8 cellular contexts compared by ENCODE assay signal in the genomic region with DNA sequence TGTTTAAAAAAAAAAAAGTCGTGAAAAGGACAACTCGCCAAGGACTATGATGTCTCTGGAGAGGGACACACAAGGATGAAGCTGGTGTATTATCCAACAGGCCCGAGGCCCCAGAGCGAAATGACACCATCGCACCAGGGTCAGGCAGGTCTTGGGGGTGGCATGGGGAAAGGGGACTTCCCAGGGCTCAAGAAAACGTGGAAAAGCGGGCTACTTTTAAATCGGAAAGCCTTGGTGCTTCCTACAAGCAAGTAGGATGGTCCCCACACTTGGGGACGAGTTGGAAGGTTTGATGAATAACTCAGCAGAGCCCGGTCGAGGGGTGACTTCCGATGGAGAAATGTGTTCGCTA. TPM values are rescaled to one million over a fixed set of nuclear protein-coding genes. Genes with fewer than 3 reads are reported as not detected.
DNase-seq lines count a peak whose midpoint lies in the region; ATAC-seq, FAIRE-seq and TF ChIP-seq lines count a peak whose summit lies in the region.

No MANE protein-coding gene starts in this region.

- H3K4me3 ChIP-seq in DND-41 (ENCODE audit: low read depth in 1 of 2, low read length in 2 of 2) (peak overlapping the region; percentile 65 to 97), right atrium auricular region (peak overlapping the region; percentile 66 to 77), skeletal muscle cell (ENCODE audit: low read depth, low read length) (peak overlapping the region; percentile 88)

- H3K27ac ChIP-seq in DND-41 (ENCODE audit: low read length) (peak overlapping the region; percentile 81), right atrium auricular region (peak overlapping the region; percentile 77 to 89)

- H3K36me3 ChIP-seq in DND-41 (ENCODE audit: insufficient read depth, low read length) (peaks cover 37% of the 10 kb centered on the region), right atrium auricular region (peaks cover 26% of the 10 kb centered on the region)

- H3K4me1 Mint-ChIP-seq in activated CD8-positive, alpha-beta T cell treated with anti-CD3 and anti-CD28 coated beads for 36 hours (ENCODE audit: low read depth): peaks cover 59% of the 10 kb centered on the region

- TF ChIP-seq CTCF in DND-41 (IDR thresholded peaks at IDR 0.05; ENCODE audit: borderline replicate concordance, extremely low read depth, low read length, poor library complexity, severe bottlenecking): no peak
- TF ChIP-seq CTCF in activated CD8-positive, alpha-beta T cell treated with anti-CD3 and anti-CD28 coated beads for 36 hours (IDR thresholded peaks at IDR 0.05): no peak
- no peak for TF ChIP-seq CTCF in right atrium auricular region (IDR thresholded peaks at IDR 0.05)
- no peak for TF ChIP-seq CTCF in D721Med (IDR thresholded peaks at IDR 0.05; ENCODE audit: insufficient read depth, missing control alignments)

- CTCF ChIA-PET in activated CD8-positive, alpha-beta T cell treated with anti-CD3 and anti-CD28 coated beads for 36 hours (lab: Charles Lee): interaction anchor here (0.9 to 1.6 kb wide), 2 partner anchors 16 to 97 kb away, joined by 3 to 4 read pairs; partner anchors contain the start of genes EXOC8 and SPRTN

- intact Hi-C loops in activated CD8-positive, alpha-beta T cell treated with anti-CD3 and anti-CD28 coated beads for 36 hours (cut with micrococcal nuclease): no loop called here

- peak overlapping the region; percentile 82 for H2AFZ ChIP-seq in DND-41 (ENCODE audit: low read depth, low read length)

- H3K9ac ChIP-seq in DND-41 (ENCODE audit: low read depth, low read length): peak overlapping the region; percentile 68

- peak overlapping the region; percentile 99 for H3K4me3 Mint-ChIP-seq in activated CD8-positive, alpha-beta T cell treated with anti-CD3 and anti-CD28 coated beads for 36 hours

- DNase-seq in DND-41 (no peak), right atrium auricular region (ENCODE audit: low spot score) (no peak), skeletal muscle cell (ENCODE audit: low read depth) (no peak), NK-92 (lab: John Stamatoyannopoulos, UW; ENCODE audit: unreplicated experiment) (no peak), D721Med (ENCODE audit: insufficient read length, low spot score) (no peak), T-helper 9 cell (no peak)
- DNase-seq in activated CD8-positive, alpha-beta T cell treated with anti-CD3 and anti-CD28 coated beads for 36 hours: no peak

- H3K9me3 Mint-ChIP-seq in activated CD8-positive, alpha-beta T cell treated with anti-CD3 and anti-CD28 coated beads for 36 hours: no peaks in the 10 kb centered on the region

- H3K27me3 Mint-ChIP-seq in activated CD8-positive, alpha-beta T cell treated with anti-CD3 and anti-CD28 coated beads for 36 hours: no peaks in the 10 kb centered on the region

- peaks cover 46% of the 10 kb centered on the region for H3K4me1 ChIP-seq in DND-41 (ENCODE audit: insufficient read depth, low read length)
- H3K4me1 ChIP-seq in right atrium auricular region: peaks cover 0 to 39% of the 10 kb centered on the region in 2 donors

- peak; percentile 7; the same call in 1 of the 3 replicates for ATAC-seq in DND-41 (ENCODE audit: insufficient read depth, low read depth)
- peak; percentile 11 for ATAC-seq in HG02759 (IDR thresholded peaks at IDR 0.05; ENCODE audit: unreplicated experiment)
- ATAC-seq in activated CD8-positive, alpha-beta T cell treated with anti-CD3 and anti-CD28 coated beads for 36 hours: peak; percentile 1

- H3K9me3 ChIP-seq in DND-41 (ENCODE audit: insufficient read depth, low read length, severe bottlenecking): no peaks in the 10 kb centered on the region
- no peaks in the 10 kb centered on the region for H3K9me3 ChIP-seq in right atrium auricular region

- peaks cover 52% of the 10 kb centered on the region for H3K36me3 Mint-ChIP-seq in activated CD8-positive, alpha-beta T cell treated with anti-CD3 and anti-CD28 coated beads for 36 hours (ENCODE audit: low read depth)

- H3K79me2 ChIP-seq in DND-41 (ENCODE audit: insufficient read depth, low read length): peaks cover 66% of the 10 kb centered on the region

- H3K27me3 ChIP-seq in DND-41 (ENCODE audit: insufficient read depth, low read length, poor library complexity): no peaks in the 10 kb centered on the region
- H3K27me3 ChIP-seq in right atrium auricular region: no peaks in the 10 kb centered on the region

- peaks cover 4% of the 10 kb centered on the region; the same call in 1 of the 2 replicates for H4K20me1 ChIP-seq in DND-41 (ENCODE audit: insufficient read depth, low read length)

- H3K4me2 ChIP-seq in DND-41 (ENCODE audit: insufficient read depth, low read length): peak overlapping the region; percentile 77

- peak overlapping the region; percentile 98 for H3K27ac Mint-ChIP-seq in activated CD8-positive, alpha-beta T cell treated with anti-CD3 and anti-CD28 coated beads for 36 hours

- POLR2A ChIA-PET in activated CD8-positive, alpha-beta T cell treated with anti-CD3 and anti-CD28 coated beads for 36 hours (lab: Charles Lee): interaction anchor here (0.7 to 0.9 kb wide), 2 partner anchors 598 to 814 kb away, joined by 3 read pairs; no protein-coding TSS in a partner anchor

- FAIRE-seq in D721Med (lab: Jason Lieb, UNC): no peak

RNA-seq across cellular contexts. Expression of gene GNPAT, which starts 0.5 kb away (rescaled TPM):
- total RNA-seq in activated CD8-positive, alpha-beta T cell treated with anti-CD3 and anti-CD28 coated beads for 36 hours: 10 to 100 TPM; 56.2 to 59.6 TPM
- 10 to 100 TPM; 30.8 to 53.2 TPM for total RNA-seq in right atrium auricular region
